Comparison of ENCODE assay signal across 8 cellular contexts in the genomic region with DNA sequence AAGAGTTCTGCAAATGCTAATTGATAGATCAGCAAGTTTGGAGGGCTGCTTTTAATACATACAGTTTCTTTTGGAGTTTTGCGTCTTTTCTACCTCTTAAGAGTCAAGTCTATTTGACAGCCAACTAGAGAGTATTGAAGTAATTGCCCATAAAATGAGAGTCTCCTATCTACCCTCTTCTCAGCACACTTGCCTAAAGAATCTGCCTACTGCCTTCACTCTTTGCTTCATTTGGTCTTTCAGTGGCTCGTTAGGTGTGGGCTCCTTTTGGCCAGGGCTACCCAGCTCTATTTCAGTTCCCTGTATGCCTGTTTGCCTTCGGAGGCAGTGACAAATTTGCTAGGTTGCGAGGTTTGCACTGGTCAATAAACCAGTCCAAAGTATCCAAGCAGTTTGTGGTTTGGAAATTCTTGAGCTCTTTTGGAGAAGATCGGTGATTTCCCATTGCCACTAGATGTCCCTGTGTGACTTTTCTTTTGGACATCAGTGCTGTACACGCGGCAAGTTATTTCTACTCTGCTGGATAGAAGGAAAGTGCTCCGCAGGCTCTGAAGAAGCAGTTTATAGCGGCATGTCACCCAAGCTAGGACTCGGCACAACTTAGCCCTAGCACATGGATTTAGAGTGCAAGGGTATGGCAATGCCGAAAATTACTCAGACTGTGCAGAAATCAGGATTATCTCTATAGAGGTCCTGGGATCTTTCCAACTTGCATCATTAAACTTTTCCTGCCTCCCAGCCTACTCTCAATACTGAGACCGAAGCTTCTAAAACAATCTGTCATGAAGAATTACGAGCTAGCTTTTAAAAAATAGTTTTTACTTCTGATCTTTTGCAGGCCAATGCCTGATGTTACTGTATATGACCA. TPM values are rescaled to one million over a fixed set of nuclear protein-coding genes. Genes with fewer than 3 reads are reported as not detected.
A peak's percentile ranks its signal among the peaks of the same experiment; 100 is the strongest.
DNase-seq lines count a peak whose midpoint lies in the region; ATAC-seq and TF ChIP-seq lines count a peak whose summit lies in the region.

No MANE protein-coding gene starts in this region.

- intact Hi-C loops in upper lobe of right lung (cut with DNase I) = no loop called here

- H3K27me3 ChIP-seq in kidney epithelial cell (ENCODE audit: control insufficient read depth, insufficient read depth, low read length) (no peaks in the 10 kb centered on the region), upper lobe of right lung (no peaks in the 10 kb centered on the region)

- peak; percentile 91 for ATAC-seq in upper lobe of right lung
- no peak for ATAC-seq in stimulated activated naive B cell treated with anti-CD40 and anti-IgM and Interleukin-4, amounts not matched to agents 10 μg/mL and 1 μg/mL and 100 μg/mL, for 72 hours (replicated peaks)

- peaks cover 2 to 9% (median 5%) of the 10 kb centered on the region in 5 experiments for H3K9me3 Mint-ChIP-seq in brain
- H3K9me3 Mint-ChIP-seq in stimulated activated naive B cell treated with anti-CD40 and anti-IgM and Interleukin-4, amounts not matched to agents 10 μg/mL and 1 μg/mL and 100 μg/mL, for 72 hours = peaks cover 0 to 4% of the 10 kb centered on the region in 2 donors

- H3K9me3 ChIP-seq in upper lobe of right lung = no peaks in the 10 kb centered on the region

- no peaks in the 10 kb centered on the region for H3K36me3 Mint-ChIP-seq in brain
- no peaks in the 10 kb centered on the region for H3K36me3 Mint-ChIP-seq in stimulated activated naive B cell treated with anti-CD40 and anti-IgM and Interleukin-4, amounts not matched to agents 10 μg/mL and 1 μg/mL and 100 μg/mL, for 72 hours

- peaks cover 13% of the 10 kb centered on the region for H3K4me1 Mint-ChIP-seq in brain
- no peaks in the 10 kb centered on the region for H3K4me1 Mint-ChIP-seq in stimulated activated naive B cell treated with anti-CD40 and anti-IgM and Interleukin-4, amounts not matched to agents 10 μg/mL and 1 μg/mL and 100 μg/mL, for 72 hours

- H3K4me1 ChIP-seq in upper lobe of right lung = no peaks in the 10 kb centered on the region

- no peaks in the 10 kb centered on the region for H3K36me3 ChIP-seq in kidney epithelial cell (ENCODE audit: control insufficient read depth, insufficient read depth, low read length)
- no peaks in the 10 kb centered on the region for H3K36me3 ChIP-seq in upper lobe of right lung

- DNase-seq in NCI-H2081 (lab: John Stamatoyannopoulos, UW) (peak; percentile 36 to 83), kidney epithelial cell (ENCODE audit: low read depth) (peak; percentile 10), upper lobe of right lung (no peak), amniotic stem cell (lab: John Stamatoyannopoulos, UW) (no peak)
- DNase-seq in stimulated activated naive B cell treated with anti-CD40 and anti-IgM and Interleukin-4, amounts not matched to agents 10 μg/mL and 1 μg/mL and 100 μg/mL, for 72 hours = no peak
- DNase-seq in stimulated activated CD4-positive, alpha-beta T cell treated with anti-CD3 and anti-CD28 coated beads, Interleukin-15, amount 100 ng/mL, for 24 hours = no peak

- H3K4me3 ChIP-seq in kidney epithelial cell (ENCODE audit: low read depth, low read length) (no peak overlapping the region), upper lobe of right lung (no peak overlapping the region)

- H3K27me3 Mint-ChIP-seq in brain = peaks cover 4% of the 10 kb centered on the region
- no peaks in the 10 kb centered on the region for H3K27me3 Mint-ChIP-seq in stimulated activated naive B cell treated with anti-CD40 and anti-IgM and Interleukin-4, amounts not matched to agents 10 μg/mL and 1 μg/mL and 100 μg/mL, for 72 hours

- H3K4me3 Mint-ChIP-seq in brain = peak overlapping the region in 1 of 5 experiments; percentile 67
- no peak overlapping the region for H3K4me3 Mint-ChIP-seq in stimulated activated naive B cell treated with anti-CD40 and anti-IgM and Interleukin-4, amounts not matched to agents 10 μg/mL and 1 μg/mL and 100 μg/mL, for 72 hours

- no peak overlapping the region for H3K27ac Mint-ChIP-seq in brain
- H3K27ac Mint-ChIP-seq in stimulated activated naive B cell treated with anti-CD40 and anti-IgM and Interleukin-4, amounts not matched to agents 10 μg/mL and 1 μg/mL and 100 μg/mL, for 72 hours = no peak overlapping the region

- peak overlapping the region; percentile 6 for H3K27ac ChIP-seq in upper lobe of right lung

- TF ChIP-seq CTCF in GM12872 (IDR thresholded peaks at IDR 0.05; ENCODE audit: insufficient read depth, low read depth, low read length) (peak; percentile 46), brain (conservative IDR thresholded peaks at IDR 0.05) (peak; percentile 68 to 75), kidney epithelial cell (IDR thresholded peaks at IDR 0.05; ENCODE audit: insufficient read depth, low read length, poor library complexity, severe bottlenecking) (peak; percentile 28), upper lobe of right lung (IDR thresholded peaks at IDR 0.05) (peak; percentile 37)

RNA-seq across cellular contexts. Expression of a gene that starts 38.6 kb away (rescaled TPM):
- polyA plus RNA-seq in brain (ENCODE audit: insufficient read depth, low read depth, low replicate concordance) = 81.6 TPM
- total RNA-seq in kidney epithelial cell = 9.0 and 12.8 TPM in 2 replicates
- total RNA-seq in upper lobe of right lung = 357 TPM

Comparison
In these comparisons a context has a peak if more than half of its experiments do, and no peak if none do; other contexts are left out.
1. DNase-seq: peak in NCI-H2081 (2 of 2) and kidney epithelial cell (single experiment); none in upper lobe of right lung (single experiment), stimulated activated naive B cell treated with anti-CD40 and anti-IgM and Interleukin-4, amounts not matched to agents 10 μg/mL and 1 μg/mL and 100 μg/mL, for 72 hours (single experiment), stimulated activated CD4-positive, alpha-beta T cell treated with anti-CD3 and anti-CD28 coated beads, Interleukin-15, amount 100 ng/mL, for 24 hours (single experiment) and amniotic stem cell (single experiment).
2. RNA of a gene that starts 38.6 kb away (total RNA-seq): 357 TPM in upper lobe of right lung (single experiment); 9.0 to 12.8 TPM in kidney epithelial cell; every median in the first group is over 10 times any median in the second.
3. Peak in every context shown above with its lines, with median percentiles within 50 percentile points of each other: CTCF ChIP-seq.